ENCODE assay signal across 15 cellular contexts in the genomic region with DNA sequence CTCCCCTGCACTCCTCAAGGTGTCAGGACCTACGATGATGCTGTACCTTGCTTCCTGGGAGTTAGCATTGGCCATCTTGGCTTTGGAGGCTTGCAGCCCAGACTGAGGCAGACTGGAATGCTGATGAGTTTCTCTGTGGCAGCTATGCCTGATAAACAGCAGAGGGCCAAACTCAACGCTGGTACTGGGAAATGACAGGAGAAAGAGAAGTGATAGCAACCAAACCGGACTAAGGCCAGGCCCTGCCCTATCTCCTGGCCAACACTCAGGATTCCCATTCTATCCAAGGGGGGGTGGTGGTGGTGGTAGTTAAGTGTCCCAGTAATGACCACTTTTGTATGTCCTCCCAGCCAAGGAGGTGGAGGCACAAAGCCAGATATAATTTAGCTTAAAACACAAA.
DNase-seq lines count a peak whose midpoint lies in the region; ATAC-seq and TF ChIP-seq lines count a peak whose summit lies in the region.
"Had no signal": no experiment of that assay in that cellular context is flagged by ENCODE, and none has a peak within 500 bp of the region (broad histone marks: within the 10 kb centered on the region; RNA-seq: fewer than 3 reads in every experiment).

No MANE protein-coding gene starts in this region.

- TF ChIP-seq CTCF in HFF-Myc (IDR thresholded peaks at IDR 0.05; ENCODE audit: low read depth, low read length, missing control alignments): peak; percentile 6
- TF ChIP-seq CTCF in choroid plexus epithelial cell (conservative IDR thresholded peaks at IDR 0.05; ENCODE audit: low read depth, low read length): peak; percentile 19
- no peak for TF ChIP-seq CTCF in right lobe of liver (IDR thresholded peaks at IDR 0.05)
- no peak for TF ChIP-seq CTCF in glutamatergic neuron (IDR thresholded peaks at IDR 0.05; ENCODE audit: partially characterized antibody, unreplicated experiment)
- peak in 1 of 7 experiments; percentile 8 for TF ChIP-seq CTCF in body of pancreas (IDR thresholded peaks at IDR 0.05)

- TF ChIP-seq POLR2A in right lobe of liver (IDR thresholded peaks at IDR 0.05) (no peak), body of pancreas (IDR thresholded peaks at IDR 0.05) (no peak)

- no peak overlapping the region for H3K27ac ChIP-seq in right lobe of liver
- no peak overlapping the region for H3K27ac ChIP-seq in body of pancreas
- H3K27ac ChIP-seq: ascending aorta, left lung had no signal

- DNase-seq in DMS 273 treated with DMSO at 0.1 percent for 48 hours (lab: John Stamatoyannopoulos, UW): peak; percentile 5
- no peak for DNase-seq in HFF-Myc (ENCODE audit: extremely low read depth, low read depth)
- no peak for DNase-seq in choroid plexus epithelial cell (ENCODE audit: low read depth)
- no peak for DNase-seq in right lobe of liver
- no peak for DNase-seq in dedifferentiated amniotic fluid mesenchymal stem cell (ENCODE audit: extremely low spot score)
- no peak for DNase-seq in glutamatergic neuron
- no peak for DNase-seq in hippocampal formation (lab: John Stamatoyannopoulos, UW)
- DNase-seq in body of pancreas: no peak
- DNase-seq: activated CD4-positive, alpha-beta T cell treated with anti-CD3 and anti-CD28 coated beads for 36 hours; activated T-cell treated with anti-CD3 and anti-CD28 coated beads, Interleukin-2, amount 50 U/mL, for 48 hours; effector CD8-positive, alpha-beta T cell; KG1; left lung; NCI-H2171 treated with DMSO at 0.1 percent for 48 hours had no signal

- ATAC-seq in right lobe of liver (peak; percentile 20 to 34 (median 25)), body of pancreas (no peak)
- ATAC-seq: activated CD4-positive, alpha-beta T cell treated with anti-CD3 and anti-CD28 coated beads for 36 hours; left lung had no signal

- H3K27me3 ChIP-seq in right lobe of liver (no peaks in the 10 kb centered on the region), body of pancreas (no peaks in the 10 kb centered on the region)
- H3K27me3 ChIP-seq: ascending aorta, left lung had no signal

- intact Hi-C loops in right lobe of liver (cut with DNase I): no loop called here
- intact Hi-C loops in body of pancreas (cut with DNase I): no loop called here

- H3K9me3 ChIP-seq in right lobe of liver: no peaks in the 10 kb centered on the region
- H3K9me3 ChIP-seq in body of pancreas: no peaks in the 10 kb centered on the region
- H3K9me3 ChIP-seq: ascending aorta, left lung had no signal

- H3K27me3 Mint-ChIP-seq in glutamatergic neuron (ENCODE audit: unreplicated experiment): no peaks in the 10 kb centered on the region
- H3K27me3 Mint-ChIP-seq: activated CD4-positive, alpha-beta T cell treated with anti-CD3 and anti-CD28 coated beads for 36 hours had no signal

- peaks cover 3% of the 10 kb centered on the region for H3K4me1 Mint-ChIP-seq in glutamatergic neuron (ENCODE audit: low read depth, unreplicated experiment)
- H3K4me1 Mint-ChIP-seq: activated CD4-positive, alpha-beta T cell treated with anti-CD3 and anti-CD28 coated beads for 36 hours had no signal

- H3K9me3 Mint-ChIP-seq in glutamatergic neuron (ENCODE audit: unreplicated experiment): no peaks in the 10 kb centered on the region

- H3K4me3 Mint-ChIP-seq in glutamatergic neuron (ENCODE audit: unreplicated experiment): no peak overlapping the region
- H3K4me3 Mint-ChIP-seq: activated CD4-positive, alpha-beta T cell treated with anti-CD3 and anti-CD28 coated beads for 36 hours had no signal

- H3K4me3 ChIP-seq in HFF-Myc (replicated peaks; ENCODE audit: low read depth, low read length) (no peak overlapping the region), choroid plexus epithelial cell (ENCODE audit: low read depth, low read length) (no peak overlapping the region), right lobe of liver (no peak overlapping the region), body of pancreas (no peak overlapping the region)
- H3K4me3 ChIP-seq: ascending aorta, left lung had no signal

- H3K27ac Mint-ChIP-seq in glutamatergic neuron (ENCODE audit: unreplicated experiment): no peak overlapping the region
- H3K27ac Mint-ChIP-seq: activated CD4-positive, alpha-beta T cell treated with anti-CD3 and anti-CD28 coated beads for 36 hours had no signal

- H3K4me1 ChIP-seq in right lobe of liver: peaks cover 0 to 15% (median 3%) of the 10 kb centered on the region in 4 donors
- H3K4me1 ChIP-seq in body of pancreas: no peaks in the 10 kb centered on the region
- H3K4me1 ChIP-seq: ascending aorta, left lung had no signal

- WGBS in right lobe of liver (ENCODE audit: insufficient coverage, low coverage, low lambda C conversion rate, missing lambda C conversion rate): 61% methylated on average over 2 of the region's 3 CpGs
- WGBS in body of pancreas, 2 donors: 35 to 53% methylated on average over 3 of the region's 3 CpGs

- H3K36me3 ChIP-seq in right lobe of liver (no peaks in the 10 kb centered on the region), body of pancreas (replicated peaks in 1 of 2; ENCODE audit: insufficient read depth in 1 of 2, low read depth in 2 of 2) (no peaks in the 10 kb centered on the region)
- H3K36me3 ChIP-seq: ascending aorta, left lung had no signal

- H3K36me3 Mint-ChIP-seq in glutamatergic neuron (ENCODE audit: unreplicated experiment): no peaks in the 10 kb centered on the region

Comparison
In these comparisons a context has a peak if more than half of its experiments do, and no peak if none do; other contexts are left out.
1. CTCF ChIP-seq: peak in HFF-Myc (single experiment) and choroid plexus epithelial cell (single experiment); none in right lobe of liver (0 of 4) and glutamatergic neuron (single experiment).